28 cellular contexts compared by ENCODE assay signal in the genomic region with DNA sequence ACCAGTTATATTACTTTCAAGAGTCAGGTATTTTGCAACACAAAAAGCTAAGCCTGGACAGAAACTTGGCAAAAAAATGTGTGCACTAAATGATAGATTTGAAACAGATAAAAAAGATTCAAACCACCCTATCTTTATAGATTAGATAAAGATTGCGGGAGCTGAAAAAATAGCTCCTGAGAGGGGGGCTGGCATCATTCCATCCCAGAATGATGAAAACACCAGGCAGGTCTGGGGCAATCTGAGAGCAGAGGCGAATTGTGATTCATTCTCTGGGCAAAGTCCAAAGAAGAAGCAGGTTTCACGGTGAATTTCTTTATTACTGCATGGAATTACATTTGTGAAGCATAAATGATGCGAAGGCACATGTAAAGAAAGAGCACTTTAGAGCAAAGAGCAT.
"Had no signal": no experiment of that assay in that cellular context is flagged by ENCODE, and none has a peak within 500 bp of the region (broad histone marks: within the 10 kb centered on the region; RNA-seq: fewer than 3 reads in every experiment).

No MANE protein-coding gene starts in this region.

- H3K9ac ChIP-seq: parathyroid adenoma had no signal

- H3K9me3 ChIP-seq: ascending aorta, colonic mucosa, heart right ventricle, left lung, neutrophil, right lobe of liver, uterus had no signal

- H3K27ac Mint-ChIP-seq: activated CD8-positive, alpha-beta T cell treated with anti-CD3 and anti-CD28 coated beads, Interleukin-2, amount 10 ng/mL, durations not matched to agents 7 days and 5 days; activated T-helper 1 cell treated with anti-CD3 and anti-CD28 coated beads, Interleukin-12 subunit alpha, Interleukin-12 subunit beta, Interleukin-2, Interleukin-4 antibody, amounts not matched to agents 30 ng/mL and 10 ng/mL and 1 ng/mL, durations not matched to agents 14 hours and 24 hours and 36 hours; immature natural killer cell; nephron; stimulated activated memory B cell treated with anti-CD40 and anti-IgM and Interleukin-4, amounts not matched to agents 10 μg/mL and 1 μg/mL and 100 μg/mL, for 72 hours; T-cell; T-helper 2 cell treated with Interferon-gamma antibody and Interleukin-4, amounts not matched to agents 5 μg/mL and 100 μg/mL, for 36 hours had no signal

- H3K27me3 ChIP-seq: ascending aorta, brain microvascular endothelial cell, colonic mucosa, heart right ventricle, left lung, neutrophil, right lobe of liver, uterus had no signal

- H3K79me2 ChIP-seq: parathyroid adenoma had no signal

- H3K4me1 Mint-ChIP-seq: central memory CD8-positive, alpha-beta T cell; immature natural killer cell; nephron; stimulated activated memory B cell treated with anti-CD40 and anti-IgM and Interleukin-4, amounts not matched to agents 10 μg/mL and 1 μg/mL and 100 μg/mL, for 72 hours; T-cell had no signal

- H3K4me3 ChIP-seq: ascending aorta, colonic mucosa, heart right ventricle, left lung, lung, right lobe of liver, smooth muscle cell, uterus had no signal

- H2AFZ ChIP-seq: parathyroid adenoma had no signal

- H3K27me3 Mint-ChIP-seq: central memory CD8-positive, alpha-beta T cell; stimulated activated memory B cell treated with anti-CD40 and anti-IgM and Interleukin-4, amounts not matched to agents 10 μg/mL and 1 μg/mL and 100 μg/mL, for 72 hours; T-cell had no signal

- H3K4me1 ChIP-seq: ascending aorta, colonic mucosa, heart right ventricle, left lung, parathyroid adenoma, right lobe of liver, uterus had no signal

- ATAC-seq: activated CD8-positive, alpha-beta T cell treated with anti-CD3 and anti-CD28 coated beads, Interleukin-2, amount 10 ng/mL, durations not matched to agents 7 days and 5 days; heart right ventricle; left lung; right lobe of liver; stimulated activated memory B cell treated with anti-CD40 and anti-IgM and Interleukin-4, amounts not matched to agents 10 μg/mL and 1 μg/mL and 100 μg/mL, for 72 hours; T-cell had no signal

- DNase-seq: activated CD4-positive, alpha-beta T cell treated with anti-CD3 and anti-CD28 coated beads for 1 hour; activated CD4-positive, alpha-beta T cell treated with anti-CD3 and anti-CD28 coated beads, Interleukin-2, amount 50 U/mL, for 1 hour; activated CD8-positive, alpha-beta T cell treated with anti-CD3 and anti-CD28 coated beads, Interleukin-2, amount 10 ng/mL, durations not matched to agents 7 days and 5 days; activated gamma-delta T cell; activated naive CD4-positive, alpha-beta T cell treated with anti-CD3 and anti-CD28 coated beads, Interleukin-2, amount 50 U/mL, for 16 hours; brain microvascular endothelial cell; colonic mucosa; foreskin fibroblast; heart right ventricle; immature natural killer cell; kidney glomerular epithelial cell; left lung; right lobe of liver; stimulated activated CD4-positive, alpha-beta T cell treated with anti-CD3 and anti-CD28 coated beads, Interleukin-15, amount 100 ng/mL, for 24 hours; T-cell; trophoblast cell; uterus; WERI-Rb-1 had no signal

- H3K4me2 ChIP-seq: smooth muscle cell had no signal

- H3K4me3 Mint-ChIP-seq: activated CD8-positive, alpha-beta T cell treated with anti-CD3 and anti-CD28 coated beads, Interleukin-2, amount 10 ng/mL, durations not matched to agents 7 days and 5 days; activated T-helper 1 cell treated with anti-CD3 and anti-CD28 coated beads, Interleukin-12 subunit alpha, Interleukin-12 subunit beta, Interleukin-2, Interleukin-4 antibody, amounts not matched to agents 30 ng/mL and 10 ng/mL and 1 ng/mL, durations not matched to agents 14 hours and 24 hours and 36 hours; central memory CD8-positive, alpha-beta T cell; immature natural killer cell; nephron; stimulated activated memory B cell treated with anti-CD40 and anti-IgM and Interleukin-4, amounts not matched to agents 10 μg/mL and 1 μg/mL and 100 μg/mL, for 72 hours; T-cell; T-helper 2 cell treated with Interferon-gamma antibody and Interleukin-4, amounts not matched to agents 5 μg/mL and 100 μg/mL, for 36 hours had no signal

- H3K36me3 ChIP-seq: ascending aorta, brain microvascular endothelial cell, colonic mucosa, heart right ventricle, left lung, neutrophil, right lobe of liver, uterus, WERI-Rb-1 had no signal

- H3K27ac ChIP-seq: ascending aorta, brain microvascular endothelial cell, colonic mucosa, heart right ventricle, left lung, neutrophil, parathyroid adenoma, right lobe of liver, uterus, WERI-Rb-1 had no signal

- H3K9me3 Mint-ChIP-seq: activated T-helper 1 cell treated with anti-CD3 and anti-CD28 coated beads, Interleukin-12 subunit alpha, Interleukin-12 subunit beta, Interleukin-2, Interleukin-4 antibody, amounts not matched to agents 30 ng/mL and 10 ng/mL and 1 ng/mL, durations not matched to agents 14 hours and 24 hours and 36 hours; nephron; stimulated activated memory B cell treated with anti-CD40 and anti-IgM and Interleukin-4, amounts not matched to agents 10 μg/mL and 1 μg/mL and 100 μg/mL, for 72 hours; T-cell had no signal
